ENCODE assay signal across 10 cellular contexts in genomic region chr5:133113331-133114061, GRCh38.
DNase-seq lines count a peak whose midpoint lies in the region; TF ChIP-seq lines count a peak whose summit lies in the region.
"Had no signal": no experiment of that assay in that cellular context is flagged by ENCODE, and none has a peak within 500 bp of the region (broad histone marks: within the 10 kb centered on the region; RNA-seq: fewer than 3 reads in every experiment).

No MANE protein-coding gene starts in this region.

- H2AFZ ChIP-seq in smooth muscle cell (ENCODE audit: low read depth), result no peak overlapping the region

- TF ChIP-seq CTCF in kidney epithelial cell (IDR thresholded peaks at IDR 0.05; ENCODE audit: insufficient read depth, low read length, poor library complexity, severe bottlenecking) (no peak), smooth muscle cell (IDR thresholded peaks at IDR 0.05; ENCODE audit: borderline replicate concordance, insufficient read depth, poor library complexity, severe bottlenecking) (no peak), vagina (IDR thresholded peaks at IDR 0.05) (no peak)

- no peak for TF ChIP-seq POLR2A in vagina (IDR thresholded peaks at IDR 0.05)

- H3K27ac ChIP-seq in substantia nigra (ENCODE audit: low read depth, low read length, poor library complexity, severe bottlenecking), result no peak overlapping the region
- H3K27ac ChIP-seq in smooth muscle cell (ENCODE audit: low read depth), result no peak overlapping the region
- H3K27ac ChIP-seq in vagina, result no peak overlapping the region

- no peaks in the 10 kb centered on the region for H3F3A ChIP-seq in smooth muscle cell (ENCODE audit: low read depth)

- intact Hi-C loops in vagina (cut with DNase I), result loop anchor here (10.0 kb wide), 1 partner anchor 761 kb away; no protein-coding TSS in a partner anchor

- H3K4me3 ChIP-seq in kidney epithelial cell (ENCODE audit: low read depth, low read length) (no peak overlapping the region), smooth muscle cell (no peak overlapping the region), vagina (no peak overlapping the region)

- H3K4me1 ChIP-seq in smooth muscle cell (ENCODE audit: low read depth) (no peaks in the 10 kb centered on the region), vagina (peaks cover 18% of the 10 kb centered on the region)

- H3K27me3 ChIP-seq in kidney epithelial cell (ENCODE audit: control insufficient read depth, insufficient read depth, low read length) (no peaks in the 10 kb centered on the region), smooth muscle cell (ENCODE audit: low read depth) (no peaks in the 10 kb centered on the region), vagina (no peaks in the 10 kb centered on the region)

- H4K20me1 ChIP-seq in smooth muscle cell (ENCODE audit: low read depth), result no peaks in the 10 kb centered on the region

- H3K4me2 ChIP-seq in smooth muscle cell, result no peak overlapping the region

- no peak overlapping the region for H3K9ac ChIP-seq in smooth muscle cell (ENCODE audit: low read depth)

- H3K36me3 ChIP-seq in kidney epithelial cell (ENCODE audit: control insufficient read depth, insufficient read depth, low read length), result no peaks in the 10 kb centered on the region
- H3K36me3 ChIP-seq in smooth muscle cell (ENCODE audit: low read depth), result no peaks in the 10 kb centered on the region
- no peaks in the 10 kb centered on the region for H3K36me3 ChIP-seq in vagina

- H3K79me2 ChIP-seq in smooth muscle cell (ENCODE audit: low read depth), result no peaks in the 10 kb centered on the region

- peak; percentile 59 for DNase-seq in activated CD8-positive, alpha-beta memory T cell treated with anti-CD3 and anti-CD28 coated beads for 24 hours
- DNase-seq in activated CD8-positive, alpha-beta memory T cell treated with anti-CD3 and anti-CD28 coated beads, Interleukin-2, amount 50 U/mL, for 4 hours, result no peak
- peak; percentile 69 to 75 for DNase-seq in activated CD4-positive, alpha-beta T cell treated with anti-CD3 and anti-CD28 coated beads, Interleukin-2, amount 50 U/mL, for 48 hours
- DNase-seq in kidney epithelial cell (ENCODE audit: low read depth) (peak; percentile 34), substantia nigra (lab: John Stamatoyannopoulos, UW) (no peak), smooth muscle cell (lab: John Stamatoyannopoulos, UW; ENCODE audit: unreplicated experiment) (no peak), vagina (ENCODE audit: extremely low spot score in 2 of 2) (no peak)
- DNase-seq in stimulated activated CD8-positive, alpha-beta memory T cell treated with anti-CD3 and anti-CD28 coated beads, Interleukin-2, amount 100 ng/mL, for 48 hours (ENCODE audit: low read depth in 2 of 2), result peak; percentile 26 to 56
- DNase-seq: kidney, NCI-H1417 treated with DMSO at 0.1 percent for 48 hours had no signal

- WGBS in smooth muscle cell (ENCODE audit: low lambda C conversion rate), result 58% methylated on average over 13 of the region's 13 CpGs

- H3K9me3 ChIP-seq in smooth muscle cell (replicated peaks; ENCODE audit: low read depth) (no peaks in the 10 kb centered on the region), vagina (no peaks in the 10 kb centered on the region)

Comparison
In these comparisons a context has a peak if more than half of its experiments do, and no peak if none do; other contexts are left out.
1. DNase-seq: peak in activated CD8-positive, alpha-beta memory T cell treated with anti-CD3 and anti-CD28 coated beads for 24 hours (single experiment), activated CD4-positive, alpha-beta T cell treated with anti-CD3 and anti-CD28 coated beads, Interleukin-2, amount 50 U/mL, for 48 hours (2 of 2), kidney epithelial cell (single experiment) and stimulated activated CD8-positive, alpha-beta memory T cell treated with anti-CD3 and anti-CD28 coated beads, Interleukin-2, amount 100 ng/mL, for 48 hours (2 of 2); none in activated CD8-positive, alpha-beta memory T cell treated with anti-CD3 and anti-CD28 coated beads, Interleukin-2, amount 50 U/mL, for 4 hours (single experiment), substantia nigra (0 of 49), smooth muscle cell (single experiment) and vagina (0 of 2).